In the genomic region with DNA sequence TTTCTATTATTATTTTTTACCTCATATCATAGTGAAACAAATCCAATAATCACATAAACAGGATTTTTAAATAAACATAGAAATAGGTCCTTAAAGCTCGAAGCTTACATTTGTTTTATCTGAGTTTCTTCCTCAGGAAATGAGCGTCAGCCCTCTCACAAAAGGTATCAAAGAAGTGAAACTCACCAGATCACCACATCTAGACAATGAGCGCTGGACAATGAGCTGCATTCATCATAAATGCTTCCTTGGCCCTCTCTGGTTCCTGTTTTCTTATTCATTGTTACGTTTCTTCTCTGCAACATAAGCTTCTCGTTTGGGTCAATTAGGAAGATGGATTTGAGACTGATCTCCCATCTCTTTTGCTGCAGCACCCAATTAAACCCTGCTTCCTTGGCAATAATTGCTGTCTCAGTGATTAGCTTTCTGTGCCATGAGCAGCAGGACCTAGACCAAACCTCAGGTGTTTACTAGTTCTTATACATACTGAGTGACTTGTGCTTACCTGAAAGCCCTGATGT, we compare ENCODE assay signal across 18 cellular contexts.
DNase-seq lines count a peak whose midpoint lies in the region; ATAC-seq and TF ChIP-seq lines count a peak whose summit lies in the region.
"Had no signal": no experiment of that assay in that cellular context is flagged by ENCODE, and none has a peak within 500 bp of the region (broad histone marks: within the 10 kb centered on the region; RNA-seq: fewer than 3 reads in every experiment).

No MANE protein-coding gene starts in this region.

- ATAC-seq in GM21825 (IDR thresholded peaks at IDR 0.05; ENCODE audit: unreplicated experiment): no peak

- DNase-seq in NCI-H69 (lab: John Stamatoyannopoulos, UW): peak; percentile 32
- peak; percentile 11 to 12 for DNase-seq in cardiac fibroblast (ENCODE audit: low read depth in 2 of 2)
- DNase-seq in fibroblast of the aortic adventitia (ENCODE audit: low read depth): peak; percentile 11
- no peak for DNase-seq in activated T-cell treated with anti-CD3 and anti-CD28 coated beads, Interleukin-2, amount 50 U/mL, for 24 hours
- DNase-seq in nephron progenitor cell: no peak
- DNase-seq in erythroblast (lab: John Stamatoyannopoulos, UW): no peak
- DNase-seq: ACHN; BE2C; C1 segment of cervical spinal cord; CD4-positive, CD25-positive, alpha-beta regulatory T cell; CD8-positive, alpha-beta memory T cell; COR-L47; DMS 273 treated with DMSO at 0.1 percent for 48 hours; DMS53; DND-41; EL had no signal

- no peaks in the 10 kb centered on the region for H3K4me1 Mint-ChIP-seq in activated T-cell treated with anti-CD3 and anti-CD28 coated beads, Interleukin-2, amount 50 U/mL, for 24 hours (ENCODE audit: low read depth)
- H3K4me1 Mint-ChIP-seq in nephron progenitor cell: no peaks in the 10 kb centered on the region
- H3K4me1 Mint-ChIP-seq: CD4-positive, CD25-positive, alpha-beta regulatory T cell; CD8-positive, alpha-beta memory T cell had no signal

- H3K27me3 Mint-ChIP-seq in activated T-cell treated with anti-CD3 and anti-CD28 coated beads, Interleukin-2, amount 50 U/mL, for 24 hours: no peaks in the 10 kb centered on the region
- no peaks in the 10 kb centered on the region for H3K27me3 Mint-ChIP-seq in nephron progenitor cell (ENCODE audit: low read depth, poor library complexity)
- H3K27me3 Mint-ChIP-seq: CD4-positive, CD25-positive, alpha-beta regulatory T cell had no signal

- TF ChIP-seq CTCF in cardiac fibroblast (IDR thresholded peaks at IDR 0.05; ENCODE audit: low read depth, low read length) (no peak), fibroblast of the aortic adventitia (IDR thresholded peaks at IDR 0.05; ENCODE audit: insufficient read depth, low read length) (no peak), nephron progenitor cell (IDR thresholded peaks at IDR 0.05) (no peak)

- TF ChIP-seq POLR2A in erythroblast (IDR thresholded peaks at IDR 0.05; ENCODE audit: low read length): no peak

- no peak overlapping the region for H3K4me3 Mint-ChIP-seq in activated T-cell treated with anti-CD3 and anti-CD28 coated beads, Interleukin-2, amount 50 U/mL, for 24 hours
- H3K4me3 Mint-ChIP-seq in nephron progenitor cell: no peak overlapping the region
- H3K4me3 Mint-ChIP-seq: CD4-positive, CD25-positive, alpha-beta regulatory T cell; CD8-positive, alpha-beta memory T cell had no signal

- H3K4me3 ChIP-seq in cardiac fibroblast (replicated peaks in 1 of 2; ENCODE audit: low read depth in 2 of 2, low read length in 2 of 2): no peak overlapping the region
- H3K4me3 ChIP-seq in fibroblast of the aortic adventitia (ENCODE audit: low read depth, low read length): no peak overlapping the region
- H3K4me3 ChIP-seq: HAP-1 had no signal

- peaks cover 26% of the 10 kb centered on the region for H3K9me3 Mint-ChIP-seq in activated T-cell treated with anti-CD3 and anti-CD28 coated beads, Interleukin-2, amount 50 U/mL, for 24 hours
- H3K9me3 Mint-ChIP-seq in nephron progenitor cell: no peaks in the 10 kb centered on the region

- H3K27ac Mint-ChIP-seq in activated T-cell treated with anti-CD3 and anti-CD28 coated beads, Interleukin-2, amount 50 U/mL, for 24 hours: no peak overlapping the region
- H3K27ac Mint-ChIP-seq in nephron progenitor cell: no peak overlapping the region
- H3K27ac Mint-ChIP-seq: CD4-positive, CD25-positive, alpha-beta regulatory T cell; CD8-positive, alpha-beta memory T cell had no signal

- H3K36me3 Mint-ChIP-seq in activated T-cell treated with anti-CD3 and anti-CD28 coated beads, Interleukin-2, amount 50 U/mL, for 24 hours (ENCODE audit: low read depth): no peaks in the 10 kb centered on the region
- no peaks in the 10 kb centered on the region for H3K36me3 Mint-ChIP-seq in nephron progenitor cell (ENCODE audit: low read depth)
- H3K36me3 Mint-ChIP-seq: CD4-positive, CD25-positive, alpha-beta regulatory T cell had no signal

Comparison
In these comparisons a context has a peak if more than half of its experiments do, and no peak if none do; other contexts are left out.
1. DNase-seq: peak in NCI-H69 (single experiment), cardiac fibroblast (2 of 2) and fibroblast of the aortic adventitia (single experiment); none in activated T-cell treated with anti-CD3 and anti-CD28 coated beads, Interleukin-2, amount 50 U/mL, for 24 hours (single experiment), nephron progenitor cell (single experiment) and erythroblast (0 of 2).